In the genomic region with DNA sequence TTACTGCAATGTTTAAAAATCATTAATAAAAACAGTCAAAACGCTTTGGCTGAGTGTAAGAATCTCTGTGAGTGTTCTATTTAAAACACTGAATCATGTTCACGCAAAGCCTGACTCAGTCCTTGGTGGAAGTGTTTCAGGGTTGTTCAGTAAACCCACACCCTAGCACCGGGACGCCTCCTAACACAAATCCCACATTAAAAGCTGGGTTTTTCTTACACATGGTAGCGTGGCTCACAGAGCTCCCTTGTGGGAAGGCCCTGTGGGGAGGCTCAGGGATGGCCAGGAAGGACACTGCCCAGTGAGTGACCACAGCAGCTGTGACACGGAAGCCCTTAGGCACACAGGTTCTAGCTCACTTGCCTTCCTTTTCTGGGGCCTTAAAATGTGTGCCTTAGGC, we compare ENCODE assay signal across 8 cellular contexts.
A peak's percentile ranks its signal among the peaks of the same experiment; 100 is the strongest.
DNase-seq lines count a peak whose midpoint lies in the region; ATAC-seq and TF ChIP-seq lines count a peak whose summit lies in the region.

No MANE protein-coding gene starts in this region.

- DNase-seq in A673 (ENCODE audit: low spot score) (no peak), Peyer's patch (no peak), mammary epithelial cell (peak; percentile 60), neuronal stem cell (ENCODE audit: low spot score) (no peak), cerebellar nuclear complex (lab: John Stamatoyannopoulos, UW) (no peak)

- peaks cover 1% of the 10 kb centered on the region for H3K79me1 ChIP-seq in neuronal stem cell (ENCODE audit: low read depth, low read length)

- H4K91ac ChIP-seq in neuronal stem cell (ENCODE audit: low read depth, low read length, poor library complexity), result no peak overlapping the region

- H3K27ac ChIP-seq in A673 (ENCODE audit: low read depth, low read length, poor library complexity, severe bottlenecking) (peak overlapping the region; percentile 43), Peyer's patch (peak overlapping the region; percentile 9 to 83 (median 53)), mammary epithelial cell (ENCODE audit: insufficient read depth, low read depth, low read length) (no peak overlapping the region), neuronal stem cell (replicated peaks; ENCODE audit: low read length) (no peak overlapping the region)

- H3K4me2 ChIP-seq in mammary epithelial cell (ENCODE audit: insufficient read depth, low read depth, low read length) (peak overlapping the region; percentile 17), neuronal stem cell (ENCODE audit: insufficient read depth, low read length, poor library complexity, severe bottlenecking) (no peak overlapping the region)

- H2BK5ac ChIP-seq in neuronal stem cell (ENCODE audit: low read length), result no peak overlapping the region

- CTCF ChIA-PET in A673 (lab: Charles Lee) (interaction anchor here (0.6 kb wide), 1 partner anchor 13 kb away, joined by 3 read pairs; no protein-coding TSS in a partner anchor), mammary epithelial cell (lab: Charles Lee; ENCODE audit: low non-redundant PET) (no interaction called here)

- POLR2A ChIA-PET in A673 (lab: Charles Lee; ENCODE audit: low non-redundant PET), result no interaction called here

- no peaks in the 10 kb centered on the region for H3K27me3 ChIP-seq in A673 (replicated peaks; ENCODE audit: insufficient read depth, low read depth, low read length, poor library complexity)
- no peaks in the 10 kb centered on the region for H3K27me3 ChIP-seq in Peyer's patch
- H3K27me3 ChIP-seq in mammary epithelial cell (ENCODE audit: insufficient read depth, low read length), result no peaks in the 10 kb centered on the region
- H3K27me3 ChIP-seq in neuronal stem cell (ENCODE audit: control insufficient read depth in 3 of 3, insufficient read depth in 3 of 3, low read depth in 1 of 3, low read length in 3 of 3), result no peaks in the 10 kb centered on the region

- dilution Hi-C loops in mammary epithelial cell (cut with HindIII; ENCODE audit: low sequenced_read_pairs), result no loop called here

- H3K23ac ChIP-seq in neuronal stem cell (ENCODE audit: low read depth, low read length, poor library complexity), result no peak overlapping the region

- no peak for TF ChIP-seq CTCF in A673 (conservative IDR thresholded peaks at IDR 0.05; ENCODE audit: low read depth, low read length)
- TF ChIP-seq CTCF in Peyer's patch (IDR thresholded peaks at IDR 0.05), result no peak
- no peak for TF ChIP-seq CTCF in mammary epithelial cell (conservative IDR thresholded peaks at IDR 0.05 in 1 of 2, IDR thresholded peaks at IDR 0.05 in 1 of 2; ENCODE audit: extremely low read depth in 1 of 2, insufficient read depth in 1 of 2, low read depth in 1 of 2, low read length in 2 of 2)

- in situ Hi-C loops in mammary epithelial cell (cut with MboI; ENCODE audit: low sequenced_read_pairs in 2 of 2), result no loop called here

- no peak overlapping the region for H2AFZ ChIP-seq in mammary epithelial cell (ENCODE audit: low read depth, low read length)
- no peak overlapping the region for H2AFZ ChIP-seq in neuronal stem cell (ENCODE audit: low read length)

- no peak overlapping the region for H2AK5ac ChIP-seq in neuronal stem cell (ENCODE audit: low read depth, low read length)

- H3K36me3 ChIP-seq in A673 (ENCODE audit: insufficient read depth, low read length, poor library complexity, severe bottlenecking) (no peaks in the 10 kb centered on the region), Peyer's patch (no peaks in the 10 kb centered on the region), mammary epithelial cell (ENCODE audit: insufficient read depth, low read length) (no peaks in the 10 kb centered on the region), neuronal stem cell (replicated peaks in 1 of 2; ENCODE audit: control insufficient read depth in 2 of 2, insufficient read depth in 2 of 2, low read length in 2 of 2) (no peaks in the 10 kb centered on the region)

- H2BK15ac ChIP-seq in neuronal stem cell (ENCODE audit: low read length), result no peak overlapping the region

- H2BK12ac ChIP-seq in neuronal stem cell (ENCODE audit: low read length), result no peak overlapping the region

- H3K18ac ChIP-seq in neuronal stem cell (ENCODE audit: low read length), result peak overlapping the region; percentile 87

- no peak overlapping the region for H3K14ac ChIP-seq in neuronal stem cell (ENCODE audit: low read length)

- no peak overlapping the region for H3K4ac ChIP-seq in neuronal stem cell (ENCODE audit: low read length)

- WGBS in mammary epithelial cell (ENCODE audit: low coverage, missing lambda C conversion rate), result 57% methylated on average over 6 of the region's 6 CpGs
- WGBS in neuronal stem cell (ENCODE audit: extremely low coverage in 2 of 2, insufficient read length in 2 of 2, insufficient replicate concordance in 1 of 2), 2 donors, result no CpG with 5 or more reads among the region's 6 CpGs

- BruUV-seq in A673 (replicated peaks; lab: Mats Ljungman, UMichigan), result no TSS peak
- BruUV-seq in mammary epithelial cell (replicated peaks; lab: Mats Ljungman, UMichigan), result no TSS peak

- H3K79me2 ChIP-seq in mammary epithelial cell (ENCODE audit: insufficient read depth, low read length), result no peaks in the 10 kb centered on the region

- H4K8ac ChIP-seq in neuronal stem cell (ENCODE audit: low read depth, low read length), result no peak overlapping the region

- TF ChIP-seq POLR2A in Peyer's patch (IDR thresholded peaks at IDR 0.05), result no peak

- H3K4me1 ChIP-seq in A673 (ENCODE audit: insufficient read depth, low read length, poor library complexity, severe bottlenecking) (peaks cover 54% of the 10 kb centered on the region), Peyer's patch (peaks cover 0 to 19% (median 9%) of the 10 kb centered on the region in 4 donors), mammary epithelial cell (ENCODE audit: insufficient read depth, low read length) (peaks cover 24% of the 10 kb centered on the region), neuronal stem cell (ENCODE audit: control insufficient read depth in 2 of 2, insufficient read depth in 1 of 2, low read depth in 1 of 2, low read length in 2 of 2) (peaks cover 14 to 20% of the 10 kb centered on the region in 2 donors)

- ATAC-seq in HG02759 (IDR thresholded peaks at IDR 0.05; ENCODE audit: unreplicated experiment) (no peak), HG02938 (IDR thresholded peaks at IDR 0.05; ENCODE audit: unreplicated experiment) (no peak), GM21576 (IDR thresholded peaks at IDR 0.05; ENCODE audit: unreplicated experiment) (no peak)

- no peak overlapping the region for H2BK120ac ChIP-seq in neuronal stem cell (ENCODE audit: low read depth, low read length)

- H3K9ac ChIP-seq in mammary epithelial cell (ENCODE audit: insufficient read depth, low read length) (peak overlapping the region; percentile 38), neuronal stem cell (ENCODE audit: low read depth, low read length, poor library complexity) (no peak overlapping the region)

- intact Hi-C loops in A673 (cut with micrococcal nuclease; ENCODE audit: unreplicated experiment) (no loop called here), mammary epithelial cell (cut with micrococcal nuclease) (no loop called here)

- no peaks in the 10 kb centered on the region for H4K20me1 ChIP-seq in mammary epithelial cell (ENCODE audit: insufficient read depth, low read length)

- H3K4me3 ChIP-seq in A673 (ENCODE audit: low read depth, low read length, poor library complexity, severe bottlenecking) (no peak overlapping the region), Peyer's patch (no peak overlapping the region), mammary epithelial cell (replicated peaks in 1 of 3; ENCODE audit: insufficient read depth in 1 of 3, low read depth in 2 of 3, low read length in 3 of 3) (no peak overlapping the region), neuronal stem cell (ENCODE audit: low read length in 2 of 2) (peak overlapping the region in 1 of 2 donors; percentile 51)

- H3K9me3 ChIP-seq in A673 (ENCODE audit: low read depth, low read length, poor library complexity, severe bottlenecking) (no peaks in the 10 kb centered on the region), Peyer's patch (no peaks in the 10 kb centered on the region), mammary epithelial cell (replicated peaks; ENCODE audit: insufficient read depth, low read length) (no peaks in the 10 kb centered on the region), neuronal stem cell (replicated peaks in 1 of 2; ENCODE audit: control insufficient read depth in 2 of 2, insufficient read depth in 1 of 2, low read depth in 1 of 2, low read length in 2 of 2) (no peaks in the 10 kb centered on the region)

Comparison
In these comparisons a context has a peak if more than half of its experiments do, and no peak if none do; other contexts are left out.
1. H3K27ac ChIP-seq: peak in A673 (single experiment) and Peyer's patch (4 of 4); none in mammary epithelial cell (single experiment) and neuronal stem cell (single experiment).